Comparison of ENCODE assay signal across 1 cellular context in genomic region chr13:21011378-21011777, GRCh38.
TF ChIP-seq lines count a peak whose summit lies in the region.

No MANE protein-coding gene starts in this region.

TF ChIP-seq in IMR-90, 13 proteins besides CTCF, POLR2A, EP300 and RAD21 (continued from another document):
- TF ChIP-seq, protein P1, sequence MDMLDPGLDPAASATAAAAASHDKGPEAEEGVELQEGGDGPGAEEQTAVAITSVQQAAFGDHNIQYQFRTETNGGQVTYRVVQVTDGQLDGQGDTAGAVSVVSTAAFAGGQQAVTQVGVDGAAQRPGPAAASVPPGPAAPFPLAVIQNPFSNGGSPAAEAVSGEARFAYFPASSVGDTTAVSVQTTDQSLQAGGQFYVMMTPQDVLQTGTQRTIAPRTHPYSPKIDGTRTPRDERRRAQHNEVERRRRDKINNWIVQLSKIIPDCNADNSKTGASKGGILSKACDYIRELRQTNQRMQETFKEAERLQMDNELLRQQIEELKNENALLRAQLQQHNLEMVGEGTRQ (IDR thresholded peaks at IDR 0.05; ENCODE audit: low read depth, low read length) = no peak
- TF ChIP-seq, protein P2, sequence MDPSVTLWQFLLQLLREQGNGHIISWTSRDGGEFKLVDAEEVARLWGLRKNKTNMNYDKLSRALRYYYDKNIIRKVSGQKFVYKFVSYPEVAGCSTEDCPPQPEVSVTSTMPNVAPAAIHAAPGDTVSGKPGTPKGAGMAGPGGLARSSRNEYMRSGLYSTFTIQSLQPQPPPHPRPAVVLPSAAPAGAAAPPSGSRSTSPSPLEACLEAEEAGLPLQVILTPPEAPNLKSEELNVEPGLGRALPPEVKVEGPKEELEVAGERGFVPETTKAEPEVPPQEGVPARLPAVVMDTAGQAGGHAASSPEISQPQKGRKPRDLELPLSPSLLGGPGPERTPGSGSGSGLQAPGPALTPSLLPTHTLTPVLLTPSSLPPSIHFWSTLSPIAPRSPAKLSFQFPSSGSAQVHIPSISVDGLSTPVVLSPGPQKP (IDR thresholded peaks at IDR 0.05; ENCODE audit: borderline replicate concordance, low read depth, low read length) = no peak
- TF ChIP-seq FOS (IDR thresholded peaks at IDR 0.05; ENCODE audit: low read depth, low read length) (no peak), RFX5 (IDR thresholded peaks at IDR 0.05; ENCODE audit: low read depth, low read length) (no peak), NFE2L2 (IDR thresholded peaks at IDR 0.05; ENCODE audit: low read depth, low read length) (no peak), MAZ (IDR thresholded peaks at IDR 0.05; ENCODE audit: borderline replicate concordance, low read depth, low read length) (no peak), BHLHE40 (IDR thresholded peaks at IDR 0.05; ENCODE audit: low read depth, low read length) (no peak)
